Comparison of ENCODE assay signal across 8 cellular contexts in genomic region chr19:58326914-58327726, GRCh38. TPM values are rescaled to one million over a fixed set of nuclear protein-coding genes. Genes with fewer than 3 reads are reported as not detected.
DNase-seq lines count a peak whose midpoint lies in the region; ATAC-seq and TF ChIP-seq lines count a peak whose summit lies in the region.

Gene ZSCAN22, plus strand, starts transcription at chr19:58326994. Its CDS starts 7,809 bp downstream, at chr19:58334803.

- ATAC-seq in GM19372 (IDR thresholded peaks at IDR 0.05; ENCODE audit: low read depth, unreplicated experiment): peak; percentile 84
- peak; percentile 65 for ATAC-seq in HG03469 (IDR thresholded peaks at IDR 0.05; ENCODE audit: unreplicated experiment)
- ATAC-seq in right lobe of liver: peak; percentile 92 to 96 (median 94)

- no peaks in the 10 kb centered on the region for H3K9me3 ChIP-seq in right lobe of liver

- peak within 1 kb of the TSS; percentile 70 to 98 (median 86) for H3K4me3 ChIP-seq in dorsolateral prefrontal cortex
- peak within 1 kb of the TSS; percentile 76 to 99 (median 91) for H3K4me3 ChIP-seq in right lobe of liver

- DNase-seq in CD1c-positive myeloid dendritic cell (ENCODE audit: extremely low spot score) (peak; percentile 96), NCI-H526 (lab: John Stamatoyannopoulos, UW) (peak; percentile 91 to 97), dorsolateral prefrontal cortex (peak; percentile 97 to 99 (median 98)), right lobe of liver (peak; percentile 98 to 99 (median 98))
- DNase-seq in activated CD4-positive, alpha-beta T cell treated with anti-CD3 and anti-CD28 coated beads, Interleukin-2, amount 50 U/mL, for 1 hour: peak; percentile 87
- peak; percentile 91 for DNase-seq in stimulated activated CD4-positive, alpha-beta T cell treated with anti-CD3 and anti-CD28 coated beads, Interleukin-4, amount 100 ng/mL, for 1 hour

- H3K27ac ChIP-seq in dorsolateral prefrontal cortex (peak within 1 kb of the TSS; percentile 77 to 99 (median 93)), right lobe of liver (peak within 1 kb of the TSS; percentile 76 to 91 (median 90))

- TF ChIP-seq POLR2A in right lobe of liver (IDR thresholded peaks at IDR 0.05): peak; percentile 79

- no peaks in the 10 kb centered on the region for H3K27me3 ChIP-seq in dorsolateral prefrontal cortex
- H3K27me3 ChIP-seq in right lobe of liver: no peaks in the 10 kb centered on the region

- H3K4me1 ChIP-seq in right lobe of liver: peaks cover 0 to 32% (median 5%) of the 10 kb centered on the region in 4 donors

- TF ChIP-seq CTCF in dorsolateral prefrontal cortex (IDR thresholded peaks at IDR 0.05 in 54 of 56, conservative IDR thresholded peaks at IDR 0.05 in 2 of 56; ENCODE audit: low read depth in 1 of 56, partially characterized antibody in 56 of 56) (peak in 29 of 56 donors; percentile 4 to 45 (median 20)), right lobe of liver (IDR thresholded peaks at IDR 0.05) (no peak)

- no peaks in the 10 kb centered on the region for H3K36me3 ChIP-seq in right lobe of liver

- intact Hi-C loops in dorsolateral prefrontal cortex (cut with DNase I): loop anchor here (1.0 to 2.0 kb wide), 4 partner anchors 22 to 192 kb away; partner anchors contain the start of genes ZNF837 (in 2 of the 2), ERVK3-1 (in 1 of the 2), ZBTB45 (in 1 of the 2) and ZNF497 (in 1 of the 2)
- intact Hi-C loops in right lobe of liver (cut with DNase I): no loop called here

- WGBS in right lobe of liver (ENCODE audit: insufficient coverage, low coverage, low lambda C conversion rate, missing lambda C conversion rate): under 1% methylated on average over 37 of the region's 62 CpGs

RNA-seq across cellular contexts. Expression of gene ZSCAN22, which starts in this region (rescaled TPM):
- total RNA-seq in dorsolateral prefrontal cortex (1 to 10 TPM; 2.1 to 6.1 (median 3.3) TPM), right lobe of liver (1 to 10 TPM; 1.7 to 2.9 (median 2.1) TPM)

Comparison
In these comparisons a context has a peak if more than half of its experiments do, and no peak if none do; other contexts are left out.
1. Peak in every context shown above with its lines: DNase-seq, ATAC-seq, H3K4me3 ChIP-seq and H3K27ac ChIP-seq.
2. CTCF ChIP-seq: peak in dorsolateral prefrontal cortex (29 of 56); none in right lobe of liver (0 of 4).
3. intact Hi-C loops: an anchor here in dorsolateral prefrontal cortex (1.0 to 2.0 kb wide); none called in right lobe of liver.